In the genomic region with DNA sequence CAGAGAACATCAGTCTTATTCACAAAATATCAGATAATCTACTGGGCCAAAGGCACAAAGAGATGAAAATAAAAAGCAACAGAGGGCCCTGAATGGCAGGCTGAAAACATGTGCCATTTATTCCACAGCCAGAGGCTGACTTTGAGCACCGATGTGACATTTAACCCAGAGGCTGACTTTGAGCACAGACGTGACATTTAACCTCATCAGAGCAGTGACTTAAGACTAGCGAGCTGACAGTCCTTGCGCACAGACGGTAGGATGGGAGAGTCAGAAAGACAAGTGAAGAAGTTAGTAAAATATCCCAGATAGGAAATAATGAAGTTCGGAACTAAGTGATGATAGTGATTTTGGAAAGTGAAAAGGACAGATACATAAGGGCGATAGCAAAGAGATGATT, we compare ENCODE assay signal across 18 cellular contexts.
DNase-seq lines count a peak whose midpoint lies in the region; ATAC-seq, FAIRE-seq and TF ChIP-seq lines count a peak whose summit lies in the region.
"Had no signal": no experiment of that assay in that cellular context is flagged by ENCODE, and none has a peak within 500 bp of the region (broad histone marks: within the 10 kb centered on the region; RNA-seq: fewer than 3 reads in every experiment).

No MANE protein-coding gene starts in this region.

- ATAC-seq in SK-N-SH treated with all-trans-retinoic acid at 6 μM for 48 hours, result no peak; the same call in 1 of the 3 replicates
- no peak for ATAC-seq in naive thymus-derived CD4-positive, alpha-beta T cell
- no peak for ATAC-seq in heart left ventricle
- no peak for ATAC-seq in GM18502 (IDR thresholded peaks at IDR 0.05; ENCODE audit: poor library complexity, unreplicated experiment)

- no peak for TF ChIP-seq POLR2A in heart left ventricle (IDR thresholded peaks at IDR 0.05)

- no peaks in the 10 kb centered on the region for H3K9me3 ChIP-seq in SK-N-SH
- no peaks in the 10 kb centered on the region for H3K9me3 ChIP-seq in naive thymus-derived CD4-positive, alpha-beta T cell (ENCODE audit: control insufficient read depth in 2 of 3, low read length in 3 of 3)
- H3K9me3 ChIP-seq in heart left ventricle, result no peaks in the 10 kb centered on the region

- POLR2A ChIA-PET in SK-N-SH (lab: Yijun Ruan, JAX), result no interaction called here
- POLR2A ChIA-PET in naive thymus-derived CD4-positive, alpha-beta T cell (lab: Charles Lee), result interaction anchor here (0.8 kb wide), 1 partner anchor 275 kb away, joined by 3 read pairs; no protein-coding TSS in a partner anchor

- peaks cover 63% of the 10 kb centered on the region for H3K36me3 Mint-ChIP-seq in activated T-helper 2 cell treated with anti-CD3 and anti-CD28 coated beads, Interferon-gamma antibody, Interleukin-2, Interleukin-4, amounts not matched to agents 10 μg/mL and 5 μg/mL and 100 μg/mL, durations not matched to agents 14 hours and 24 hours and 36 hours (ENCODE audit: low read depth)
- H3K36me3 Mint-ChIP-seq in naive thymus-derived CD4-positive, alpha-beta T cell, result peaks cover 20 to 52% (median 26%) of the 10 kb centered on the region in 5 donors

- intact Hi-C loops in activated T-helper 2 cell treated with anti-CD3 and anti-CD28 coated beads, Interferon-gamma antibody, Interleukin-2, Interleukin-4, amounts not matched to agents 10 μg/mL and 5 μg/mL and 100 μg/mL, durations not matched to agents 14 hours and 24 hours and 36 hours (cut with micrococcal nuclease), result loop anchor here (5.0 to 10.0 kb wide), 5 partner anchors 42 to 722 kb away; no protein-coding TSS in a partner anchor
- intact Hi-C loops in naive thymus-derived CD4-positive, alpha-beta T cell (cut with micrococcal nuclease), result loop anchor here in 1 of 2 donors (5.0 to 10.0 kb wide), 5 partner anchors 232 to 724 kb away; no protein-coding TSS in a partner anchor
- intact Hi-C loops in heart left ventricle (cut with DNase I), result loop anchor here in 3 of 10 donors (10.0 kb wide), 1 partner anchor 64 kb away; the partner anchor contains the start of gene FLI1 (in 3 of the 3)

- 63% methylated on average over 7 of the region's 7 CpGs for WGBS in SK-N-SH (ENCODE audit: low lambda C conversion rate)
- WGBS in heart left ventricle, 4 donors, result 65 to 75% (median 71%) methylated on average over 7 of the region's 7 CpGs

- H2AFZ ChIP-seq in SK-N-SH (ENCODE audit: low read depth), result 0 out of 2 replicates have a peak overlapping the region, but pooled peaks have one; percentile 2

- peak; percentile 18 for FAIRE-seq in GM19239 (lab: Jason Lieb, UNC)
- FAIRE-seq: kidney had no signal

- peak overlapping the region in 1 of 2 experiments; percentile 92; a peak in 2 of 4 replicates for H3K27ac ChIP-seq in SK-N-SH (ENCODE audit: low read depth in 2 of 2, low read length in 1 of 2)
- peak overlapping the region; percentile 7 for H3K27ac ChIP-seq in naive thymus-derived CD4-positive, alpha-beta T cell (ENCODE audit: low read depth, low read length)
- H3K27ac ChIP-seq in heart left ventricle, result no peak overlapping the region
- H3K27ac ChIP-seq: 22Rv1, coronary artery had no signal

- H3K4me3 ChIP-seq in SK-N-SH (ENCODE audit: low read depth in 2 of 2, low read length in 1 of 2), result no peak overlapping the region
- H3K4me3 ChIP-seq in naive thymus-derived CD4-positive, alpha-beta T cell (ENCODE audit: low read length), result no peak overlapping the region
- no peak overlapping the region for H3K4me3 ChIP-seq in heart left ventricle
- H3K4me3 ChIP-seq: coronary artery had no signal

- peak overlapping the region; percentile 71 for H3K9ac ChIP-seq in SK-N-SH

- no peak for TF ChIP-seq RAD21 in SK-N-SH (IDR thresholded peaks at IDR 0.05; ENCODE audit: low read length)

- H3K4me1 Mint-ChIP-seq in activated T-helper 2 cell treated with anti-CD3 and anti-CD28 coated beads, Interferon-gamma antibody, Interleukin-2, Interleukin-4, amounts not matched to agents 10 μg/mL and 5 μg/mL and 100 μg/mL, durations not matched to agents 14 hours and 24 hours and 36 hours (ENCODE audit: low read depth), result peaks cover 44% of the 10 kb centered on the region
- H3K4me1 Mint-ChIP-seq in naive thymus-derived CD4-positive, alpha-beta T cell, result peaks cover 62 to 92% (median 87%) of the 10 kb centered on the region in 7 donors

- TF ChIP-seq EP300 in SK-N-SH (IDR thresholded peaks at IDR 0.05; ENCODE audit: borderline replicate concordance in 1 of 2, low read depth in 1 of 2, low read length in 1 of 2), result no peak

- H4K20me1 ChIP-seq in SK-N-SH (ENCODE audit: insufficient read depth), result no peaks in the 10 kb centered on the region

- no peaks in the 10 kb centered on the region for H3K27me3 ChIP-seq in SK-N-SH (ENCODE audit: insufficient read depth)
- no peaks in the 10 kb centered on the region for H3K27me3 ChIP-seq in naive thymus-derived CD4-positive, alpha-beta T cell (ENCODE audit: control insufficient read depth in 2 of 2, insufficient read depth in 2 of 2, low read length in 2 of 2)
- H3K27me3 ChIP-seq in heart left ventricle, result no peaks in the 10 kb centered on the region

- no peaks in the 10 kb centered on the region for H3K9me2 ChIP-seq in SK-N-SH

- H3K36me3 ChIP-seq in SK-N-SH (replicated peaks in 1 of 2; ENCODE audit: control insufficient read depth in 1 of 2, insufficient read depth in 2 of 2, low read length in 1 of 2), result no peaks in the 10 kb centered on the region
- H3K36me3 ChIP-seq in naive thymus-derived CD4-positive, alpha-beta T cell (ENCODE audit: control insufficient read depth in 2 of 3, insufficient read depth in 3 of 3, low read length in 3 of 3), result peaks cover 14 to 65% (median 27%) of the 10 kb centered on the region in 3 experiments
- H3K36me3 ChIP-seq in heart left ventricle, result peaks cover 0 to 78% (median 48%) of the 10 kb centered on the region in 9 donors

- TF ChIP-seq CTCF in SK-N-SH (IDR thresholded peaks at IDR 0.05), result no peak
- TF ChIP-seq CTCF in heart left ventricle (IDR thresholded peaks at IDR 0.05), result no peak

- H3K4me2 ChIP-seq in SK-N-SH, result peak overlapping the region; percentile 40; the same call in 1 of the 2 replicates

- H3K4me1 ChIP-seq in SK-N-SH (ENCODE audit: control insufficient read depth in 1 of 2, insufficient read depth in 2 of 2, low read depth in 1 of 2, low read length in 1 of 2) (peaks cover 0 to 19% of the 10 kb centered on the region in 2 experiments; a peak in 3 of 4 replicates), heart left ventricle (peaks cover 0 to 28% (median 13%) of the 10 kb centered on the region in 12 donors)
- H3K4me1 ChIP-seq in naive thymus-derived CD4-positive, alpha-beta T cell (ENCODE audit: control insufficient read depth in 2 of 2, insufficient read depth in 2 of 2, low read length in 2 of 2), result peaks cover 26 to 47% of the 10 kb centered on the region in 2 donors

- no peaks in the 10 kb centered on the region for H3K27me3 Mint-ChIP-seq in activated T-helper 2 cell treated with anti-CD3 and anti-CD28 coated beads, Interferon-gamma antibody, Interleukin-2, Interleukin-4, amounts not matched to agents 10 μg/mL and 5 μg/mL and 100 μg/mL, durations not matched to agents 14 hours and 24 hours and 36 hours (ENCODE audit: low read depth)
- no peaks in the 10 kb centered on the region for H3K27me3 Mint-ChIP-seq in naive thymus-derived CD4-positive, alpha-beta T cell
- H3K27me3 Mint-ChIP-seq: naive B cell had no signal

- CTCF ChIA-PET in SK-N-SH (lab: Yijun Ruan, JAX), result interaction anchor here (0.9 to 1.7 kb wide), 2 partner anchors 8 to 17 kb away, joined by 3 to 4 read pairs; no protein-coding TSS in a partner anchor
- CTCF ChIA-PET in naive thymus-derived CD4-positive, alpha-beta T cell (lab: Charles Lee), result interaction anchor here (1.0 kb wide), 1 partner anchor 72 kb away, joined by 3 read pairs; no protein-coding TSS in a partner anchor

- DNase-seq in SK-N-SH (no peak), GM19239 (ENCODE audit: insufficient read length, low spot score) (no peak), SHP77 treated with DMSO at 0.1 percent for 48 hours (lab: John Stamatoyannopoulos, UW) (no peak), heart left ventricle (no peak)
- no peak for DNase-seq in activated T-helper 2 cell treated with anti-CD3 and anti-CD28 coated beads, Interferon-gamma antibody, Interleukin-2, Interleukin-4, amounts not matched to agents 10 μg/mL and 5 μg/mL and 100 μg/mL, durations not matched to agents 14 hours and 24 hours and 36 hours (ENCODE audit: low spot score)
- no peak for DNase-seq in naive thymus-derived CD4-positive, alpha-beta T cell
- DNase-seq: activated naive CD4-positive, alpha-beta T cell; DMS153; H9; kidney; naive B cell; NCI-H1105 treated with DMSO at 0.1 percent for 48 hours; OCI-M1; Right ventricle myocardium superior had no signal

- H3K79me2 ChIP-seq in SK-N-SH (ENCODE audit: insufficient read depth), result peaks cover 14% of the 10 kb centered on the region; the same call in 1 of the 2 replicates

- H3K27ac Mint-ChIP-seq in activated T-helper 2 cell treated with anti-CD3 and anti-CD28 coated beads, Interferon-gamma antibody, Interleukin-2, Interleukin-4, amounts not matched to agents 10 μg/mL and 5 μg/mL and 100 μg/mL, durations not matched to agents 14 hours and 24 hours and 36 hours, result peak overlapping the region; percentile 44
- H3K27ac Mint-ChIP-seq in naive thymus-derived CD4-positive, alpha-beta T cell, result peak overlapping the region in 7 of 9 donors; percentile 12 to 86 (median 41)

- peaks cover 21% of the 10 kb centered on the region for H3F3A ChIP-seq in SK-N-SH (replicated peaks; ENCODE audit: insufficient read depth)

- H3K9me3 Mint-ChIP-seq in activated T-helper 2 cell treated with anti-CD3 and anti-CD28 coated beads, Interferon-gamma antibody, Interleukin-2, Interleukin-4, amounts not matched to agents 10 μg/mL and 5 μg/mL and 100 μg/mL, durations not matched to agents 14 hours and 24 hours and 36 hours, result no peaks in the 10 kb centered on the region
- H3K9me3 Mint-ChIP-seq in naive thymus-derived CD4-positive, alpha-beta T cell, result no peaks in the 10 kb centered on the region
- H3K9me3 Mint-ChIP-seq: H9 had no signal

- H3K4me3 Mint-ChIP-seq in activated T-helper 2 cell treated with anti-CD3 and anti-CD28 coated beads, Interferon-gamma antibody, Interleukin-2, Interleukin-4, amounts not matched to agents 10 μg/mL and 5 μg/mL and 100 μg/mL, durations not matched to agents 14 hours and 24 hours and 36 hours (ENCODE audit: low read depth), result no peak overlapping the region
- H3K4me3 Mint-ChIP-seq in naive thymus-derived CD4-positive, alpha-beta T cell, result peak overlapping the region in 7 of 10 donors; percentile 0 to 64 (median 10)
- H3K4me3 Mint-ChIP-seq: H9 had no signal

TF ChIP-seq in SK-N-SH, 30 proteins besides CTCF, POLR2A, EP300 and RAD21 (continues in another document):
- TF ChIP-seq TEAD4 (IDR thresholded peaks at IDR 0.05; ENCODE audit: borderline replicate concordance, insufficient read depth) (no peak), RFX5 (IDR thresholded peaks at IDR 0.05; ENCODE audit: low read length) (no peak)

TF ChIP-seq in SK-N-SH treated with all-trans-retinoic acid at 6 μM for 48 hours, 23 proteins besides CTCF, POLR2A, EP300 and RAD21 (continues in another document):
- TF ChIP-seq ZFP30 (CRISPR knock-in tag; IDR thresholded peaks at IDR 0.05) (no peak), TCF4 (CRISPR knock-in tag; IDR thresholded peaks at IDR 0.05; ENCODE audit: borderline replicate concordance) (no peak), BACH2 (CRISPR knock-in tag; IDR thresholded peaks at IDR 0.05; ENCODE audit: borderline replicate concordance) (no peak)
